In the genomic region with DNA sequence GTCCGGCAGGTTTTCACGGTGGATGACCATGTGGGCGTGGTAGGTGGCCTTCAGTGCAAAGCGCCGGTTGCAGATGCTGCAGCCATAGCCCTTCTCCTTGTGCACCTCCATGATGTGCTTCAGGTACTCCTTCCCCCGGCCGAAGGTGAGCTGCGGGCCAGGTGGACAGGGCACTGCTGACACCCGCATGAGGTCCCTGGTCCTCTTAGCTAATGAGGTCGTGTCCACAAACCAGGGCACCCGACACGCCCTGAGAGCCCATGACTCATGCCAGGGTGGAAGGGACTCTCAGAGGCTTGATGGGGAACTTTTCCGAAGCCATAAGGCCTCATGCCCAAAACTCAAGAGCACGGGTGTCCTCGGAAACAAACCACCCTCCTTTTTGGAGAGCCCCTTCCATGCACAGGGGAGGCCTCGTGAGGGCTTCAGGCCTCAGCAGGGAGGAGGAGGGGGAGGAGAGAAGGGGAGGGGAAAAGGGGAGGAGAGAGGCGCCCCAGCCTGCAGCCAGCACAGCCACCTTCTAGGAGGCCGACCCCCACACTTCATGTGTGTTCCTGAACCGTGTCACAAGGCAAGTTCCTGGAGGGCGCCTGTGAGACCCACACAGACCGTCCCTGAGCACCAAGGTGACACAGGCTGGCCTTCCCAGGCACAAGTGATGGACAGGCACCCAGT, we compare ENCODE assay signal across 34 cellular contexts. TPM values are rescaled to one million over a fixed set of nuclear protein-coding genes. Genes with fewer than 3 reads are reported as not detected.
"Had no signal": no experiment of that assay in that cellular context is flagged by ENCODE, and none has a peak within 500 bp of the region (broad histone marks: within the 10 kb centered on the region; RNA-seq: fewer than 3 reads in every experiment).

No MANE protein-coding gene starts in this region.

- H3K4me3 Mint-ChIP-seq: activated CD4-positive, alpha-beta memory T cell treated with anti-CD3 and anti-CD28 coated beads for 36 hours; activated naive CD4-positive, alpha-beta T cell treated with anti-CD3 and anti-CD28 coated beads, Interleukin-2, amount 10 ng/mL, durations not matched to agents 7 days and 5 days; activated T-helper 1 cell treated with anti-CD3 and anti-CD28 coated beads, Interleukin-12 subunit alpha, Interleukin-12 subunit beta, Interleukin-2, Interleukin-4 antibody, amounts not matched to agents 30 ng/mL and 10 ng/mL and 1 ng/mL, durations not matched to agents 14 hours and 24 hours and 36 hours; central memory CD8-positive, alpha-beta T cell; dendritic cell treated with granulocyte-macrophage colony-stimulating factor and Interleukin-4, amounts not matched to agents 40 ng/mL and 50 ng/mL, for 4 days; endodermal cell; immature natural killer cell; natural killer cell treated with Interleukin-12 subunit alpha and Interleukin-12 subunit beta and Interleukin-15 and Interleukin-18, amount 100 ng/mL, for 72 hours; T-helper 1 cell treated with Interleukin-12 subunit alpha and Interleukin-12 subunit beta and Interleukin-4 antibody, amounts not matched to agents 30 μg/mL and 1 μg/mL, for 36 hours had no signal

- H3K27ac Mint-ChIP-seq: activated CD4-positive, alpha-beta memory T cell treated with anti-CD3 and anti-CD28 coated beads for 36 hours; activated naive CD4-positive, alpha-beta T cell treated with anti-CD3 and anti-CD28 coated beads, Interleukin-2, amount 10 ng/mL, durations not matched to agents 7 days and 5 days; activated T-helper 1 cell treated with anti-CD3 and anti-CD28 coated beads, Interleukin-12 subunit alpha, Interleukin-12 subunit beta, Interleukin-2, Interleukin-4 antibody, amounts not matched to agents 30 ng/mL and 10 ng/mL and 1 ng/mL, durations not matched to agents 14 hours and 24 hours and 36 hours; dendritic cell treated with granulocyte-macrophage colony-stimulating factor and Interleukin-4, amounts not matched to agents 40 ng/mL and 50 ng/mL, for 4 days; endodermal cell; immature natural killer cell; natural killer cell treated with Interleukin-12 subunit alpha and Interleukin-12 subunit beta and Interleukin-15 and Interleukin-18, amount 100 ng/mL, for 72 hours; progenitor cell of endocrine pancreas; T-helper 1 cell treated with Interleukin-12 subunit alpha and Interleukin-12 subunit beta and Interleukin-4 antibody, amounts not matched to agents 30 μg/mL and 1 μg/mL, for 36 hours had no signal

- H3K36me3 ChIP-seq: breast epithelium, ovary, right lobe of liver had no signal

- H3K27me3 ChIP-seq: breast epithelium, esophagus muscularis mucosa, foreskin keratinocyte, heart left ventricle, ovary, right lobe of liver, suprapubic skin, tibial artery had no signal

- H3K4me1 ChIP-seq: breast epithelium, foreskin keratinocyte, lower lobe of right lung, right lobe of liver had no signal

- H3K36me3 Mint-ChIP-seq: natural killer cell treated with Interleukin-12 subunit alpha and Interleukin-12 subunit beta and Interleukin-15 and Interleukin-18, amount 100 ng/mL, for 72 hours had no signal

- H3K4me1 Mint-ChIP-seq: central memory CD8-positive, alpha-beta T cell; endodermal cell had no signal

- H3K9me3 ChIP-seq: breast epithelium, esophagus muscularis mucosa, heart left ventricle, lower lobe of right lung, mucosa of descending colon, ovary, right lobe of liver, suprapubic skin, tibial artery had no signal

- H3K27ac ChIP-seq: breast epithelium, esophagus muscularis mucosa, foreskin keratinocyte, heart left ventricle, lower lobe of right lung, ovary, right lobe of liver, suprapubic skin, tibial artery, WERI-Rb-1 had no signal

- ATAC-seq: activated CD4-positive, CD25-positive, alpha-beta regulatory T cell treated with anti-CD3 and anti-CD28 coated beads, Interleukin-2, amount 50 U/mL, for 24 hours; foreskin keratinocyte; heart left ventricle; lower lobe of right lung; mucosa of descending colon; natural killer cell treated with Interleukin-12 subunit alpha and Interleukin-12 subunit beta and Interleukin-15 and Interleukin-18, amount 100 ng/mL, for 72 hours; right lobe of liver had no signal

- DNase-seq: activated CD4-positive, alpha-beta memory T cell treated with anti-CD3 and anti-CD28 coated beads for 36 hours; activated CD4-positive, alpha-beta T cell treated with anti-CD3 and anti-CD28 coated beads for 48 hours; activated CD8-positive, alpha-beta memory T cell treated with anti-CD3 and anti-CD28 coated beads, Interleukin-2, amount 50 U/mL, for 4 hours; activated gamma-delta T cell; activated T-cell treated with anti-CD3 and anti-CD28 coated beads, Interleukin-2, amount 50 U/mL, for 1 hour; amniotic stem cell; endodermal cell; foreskin keratinocyte; heart left ventricle; hypothalamus; immature natural killer cell; lower lobe of right lung; mesendoderm; ovary; small intestine; stimulated activated CD4-positive, alpha-beta T cell treated with anti-CD3 and anti-CD28 coated beads, Interleukin-1b, Interleukin-23, amount 100 ng/mL, for 48 hours; stimulated activated naive CD4-positive, alpha-beta T cell; T-helper 9 cell; WERI-Rb-1 had no signal

- H3K27me3 Mint-ChIP-seq: activated CD4-positive, alpha-beta memory T cell treated with anti-CD3 and anti-CD28 coated beads for 36 hours; activated naive CD4-positive, alpha-beta T cell treated with anti-CD3 and anti-CD28 coated beads, Interleukin-2, amount 10 ng/mL, durations not matched to agents 7 days and 5 days; central memory CD8-positive, alpha-beta T cell; dendritic cell treated with granulocyte-macrophage colony-stimulating factor and Interleukin-4, amounts not matched to agents 40 ng/mL and 50 ng/mL, for 4 days; natural killer cell treated with Interleukin-12 subunit alpha and Interleukin-12 subunit beta and Interleukin-15 and Interleukin-18, amount 100 ng/mL, for 72 hours; progenitor cell of endocrine pancreas had no signal

- H3K4me3 ChIP-seq: breast epithelium, esophagus muscularis mucosa, heart left ventricle, lower lobe of right lung, mucosa of descending colon, ovary, right lobe of liver, suprapubic skin, tibial artery had no signal

- H3K9me3 Mint-ChIP-seq: activated CD4-positive, alpha-beta memory T cell treated with anti-CD3 and anti-CD28 coated beads for 36 hours; activated naive CD4-positive, alpha-beta T cell treated with anti-CD3 and anti-CD28 coated beads, Interleukin-2, amount 10 ng/mL, durations not matched to agents 7 days and 5 days; activated T-helper 1 cell treated with anti-CD3 and anti-CD28 coated beads, Interleukin-12 subunit alpha, Interleukin-12 subunit beta, Interleukin-2, Interleukin-4 antibody, amounts not matched to agents 30 ng/mL and 10 ng/mL and 1 ng/mL, durations not matched to agents 14 hours and 24 hours and 36 hours; central memory CD8-positive, alpha-beta T cell; dendritic cell treated with granulocyte-macrophage colony-stimulating factor and Interleukin-4, amounts not matched to agents 40 ng/mL and 50 ng/mL, for 4 days; endodermal cell; immature natural killer cell; natural killer cell treated with Interleukin-12 subunit alpha and Interleukin-12 subunit beta and Interleukin-15 and Interleukin-18, amount 100 ng/mL, for 72 hours; T-helper 1 cell treated with Interleukin-12 subunit alpha and Interleukin-12 subunit beta and Interleukin-4 antibody, amounts not matched to agents 30 μg/mL and 1 μg/mL, for 36 hours had no signal

RNA-seq across cellular contexts. Expression of gene RIPK4, which starts 54.4 kb away (rescaled TPM):
- total RNA-seq: activated T-helper 1 cell treated with anti-CD3 and anti-CD28 coated beads, Interleukin-12 subunit alpha, Interleukin-12 subunit beta, Interleukin-2, Interleukin-4 antibody, amounts not matched to agents 30 ng/mL and 10 ng/mL and 1 ng/mL, durations not matched to agents 14 hours and 24 hours and 36 hours; myocyte had no signal
- polyA plus RNA-seq: immature natural killer cell had no signal
